8 cellular contexts compared by ENCODE assay signal in genomic region chr3:186931487-186932280, GRCh38. TPM values are rescaled to one million over a fixed set of nuclear protein-coding genes. Genes with fewer than 3 reads are reported as not detected.
DNase-seq lines count a peak whose midpoint lies in the region; ATAC-seq and TF ChIP-seq lines count a peak whose summit lies in the region.

No MANE protein-coding gene starts in this region.

- peaks cover 0 to 2% (median 0%) of the 10 kb centered on the region in 9 donors for H3K9me3 Mint-ChIP-seq in naive thymus-derived CD8-positive, alpha-beta T cell
- no peaks in the 10 kb centered on the region for H3K9me3 Mint-ChIP-seq in stimulated activated naive CD8-positive, alpha-beta T cell treated with anti-CD3 and anti-CD28 coated beads, Interleukin-15, amount 100 ng/mL, for 72 hours

- peak; percentile 42 for TF ChIP-seq POLR2A in erythroblast (IDR thresholded peaks at IDR 0.05; ENCODE audit: low read length)

- DNase-seq in DMS53 treated with DMSO at 0.1 percent for 48 hours (lab: John Stamatoyannopoulos, UW; ENCODE audit: unreplicated experiment) (peak; percentile 21), H4 (ENCODE audit: low spot score) (peak; percentile 6), NCI-H2029 treated with DMSO at 0.1 percent for 48 hours (lab: John Stamatoyannopoulos, UW) (peak; percentile 82), erythroblast (lab: John Stamatoyannopoulos, UW) (peak; percentile 84), SIG-M5 treated with dmso at 0.1 percent for 504 hours (lab: John Stamatoyannopoulos, UW; ENCODE audit: unreplicated experiment) (no peak)
- peak; percentile 56 for DNase-seq in activated CD8-positive, alpha-beta memory T cell treated with anti-CD3 and anti-CD28 coated beads, Interleukin-2, amount 50 U/mL, for 24 hours (ENCODE audit: extremely low read depth)
- peak; percentile 23 to 70 (median 46) for DNase-seq in naive thymus-derived CD8-positive, alpha-beta T cell
- DNase-seq in stimulated activated naive CD8-positive, alpha-beta T cell treated with anti-CD3 and anti-CD28 coated beads, Interleukin-15, amount 100 ng/mL, for 72 hours = peak; percentile 55 to 61

- H3K4me3 Mint-ChIP-seq in naive thymus-derived CD8-positive, alpha-beta T cell = peak overlapping the region; percentile 95 to 100 (median 99)
- H3K4me3 Mint-ChIP-seq in stimulated activated naive CD8-positive, alpha-beta T cell treated with anti-CD3 and anti-CD28 coated beads, Interleukin-15, amount 100 ng/mL, for 72 hours = peak overlapping the region; percentile 94 to 99

- peaks cover 0 to 26% (median 12%) of the 10 kb centered on the region in 3 donors for H3K36me3 Mint-ChIP-seq in naive thymus-derived CD8-positive, alpha-beta T cell

- POLR2A ChIA-PET in naive thymus-derived CD8-positive, alpha-beta T cell (lab: Charles Lee) = interaction anchor here (0.6 to 6.5 kb wide), 23 partner anchors 10 to 208 kb away, joined by 3 to 98 read pairs (median 5); partner anchors contain the start of genes EIF4A2 and RPL39L

- peaks cover 26 to 48% (median 46%) of the 10 kb centered on the region in 4 donors for H3K4me1 Mint-ChIP-seq in naive thymus-derived CD8-positive, alpha-beta T cell
- peaks cover 42% of the 10 kb centered on the region for H3K4me1 Mint-ChIP-seq in stimulated activated naive CD8-positive, alpha-beta T cell treated with anti-CD3 and anti-CD28 coated beads, Interleukin-15, amount 100 ng/mL, for 72 hours

- peak; percentile 54 to 61 for ATAC-seq in naive thymus-derived CD8-positive, alpha-beta T cell
- peak; percentile 61 for ATAC-seq in stimulated activated naive CD8-positive, alpha-beta T cell treated with anti-CD3 and anti-CD28 coated beads, Interleukin-15, amount 100 ng/mL, for 72 hours

- peak overlapping the region; percentile 93 to 97 (median 96) for H3K27ac Mint-ChIP-seq in naive thymus-derived CD8-positive, alpha-beta T cell
- peak overlapping the region; percentile 95 to 98 for H3K27ac Mint-ChIP-seq in stimulated activated naive CD8-positive, alpha-beta T cell treated with anti-CD3 and anti-CD28 coated beads, Interleukin-15, amount 100 ng/mL, for 72 hours

- no peaks in the 10 kb centered on the region for H3K27me3 Mint-ChIP-seq in naive thymus-derived CD8-positive, alpha-beta T cell
- no peaks in the 10 kb centered on the region for H3K27me3 Mint-ChIP-seq in stimulated activated naive CD8-positive, alpha-beta T cell treated with anti-CD3 and anti-CD28 coated beads, Interleukin-15, amount 100 ng/mL, for 72 hours

RNA-seq across cellular contexts. Expression of gene ST6GAL1, which starts 1.4 kb away (rescaled TPM):
- 3.2 and 3.4 TPM in 2 replicates for total RNA-seq in H4 (2014; rRNA removed; shearing (Covaris generic))
- total RNA-seq in naive thymus-derived CD8-positive, alpha-beta T cell = 100 to 1,000 TPM; 223 to 250 TPM
- polyA plus RNA-seq in naive thymus-derived CD8-positive, alpha-beta T cell = 100 to 1,000 TPM; 139 to 237 (median 167) TPM

Comparison
In these comparisons a context has a peak if more than half of its experiments do, and no peak if none do; other contexts are left out.
1. RNA of gene ST6GAL1, which starts 1.4 kb away (total RNA-seq): 223 to 250 TPM in naive thymus-derived CD8-positive, alpha-beta T cell; 3.2 to 3.4 TPM in H4; every median in the first group is over 10 times any median in the second.